Comparison of ENCODE assay signal across 8 cellular contexts in genomic region chr14:101965145-101965531, GRCh38. TPM values are rescaled to one million over a fixed set of nuclear protein-coding genes. Genes with fewer than 3 reads are reported as not detected.
DNase-seq lines count a peak whose midpoint lies in the region; ATAC-seq and TF ChIP-seq lines count a peak whose summit lies in the region.

No MANE protein-coding gene starts in this region.

- no peaks in the 10 kb centered on the region for H3K9me3 Mint-ChIP-seq in chondrocyte (ENCODE audit: low read depth)

- H3K27me3 Mint-ChIP-seq in chondrocyte (ENCODE audit: low read depth), result no peaks in the 10 kb centered on the region

- H3K27ac Mint-ChIP-seq in chondrocyte (ENCODE audit: unreplicated experiment), result peak overlapping the region; percentile 96

- H3K27me3 ChIP-seq in layer of hippocampus (ENCODE audit: control insufficient read depth, insufficient read depth, low read length), result no peaks in the 10 kb centered on the region

- ATAC-seq in HG02610 (IDR thresholded peaks at IDR 0.05; ENCODE audit: unreplicated experiment), result peak; percentile 42

- DNase-seq in DMS 273 (lab: John Stamatoyannopoulos, UW; ENCODE audit: unreplicated experiment), result peak; percentile 79
- DNase-seq in DMS 273 treated with DMSO at 0.1 percent for 48 hours (lab: John Stamatoyannopoulos, UW), result no peak
- peak; percentile 41 for DNase-seq in NCI-H1092 treated with DMSO at 0.1 percent for 48 hours (lab: John Stamatoyannopoulos, UW)
- DNase-seq in activated CD4-positive, alpha-beta T cell treated with anti-CD3 and anti-CD28 coated beads for 1 hour, result peak; percentile 41
- DNase-seq in chondrocyte (ENCODE audit: low spot score), result no peak
- peak; percentile 41 to 44 for DNase-seq in stimulated activated CD4-positive, alpha-beta T cell treated with anti-CD3 and anti-CD28 coated beads, Interleukin-2, amount 100 ng/mL, for 48 hours

- H3K36me3 Mint-ChIP-seq in chondrocyte (ENCODE audit: low read depth), result peaks cover 8% of the 10 kb centered on the region

- no peak for TF ChIP-seq CTCF in chondrocyte (IDR thresholded peaks at IDR 0.05)

- peak overlapping the region; percentile 85 for H3K4me3 Mint-ChIP-seq in chondrocyte (ENCODE audit: unreplicated experiment)

- peak overlapping the region; percentile 92 for H3K27ac ChIP-seq in layer of hippocampus (ENCODE audit: low read depth, low read length)

- H3K4me1 Mint-ChIP-seq in chondrocyte (ENCODE audit: low read depth), result peaks cover 67% of the 10 kb centered on the region

RNA-seq across cellular contexts. Expression of gene DYNC1H1, which starts 0.8 kb away (rescaled TPM):
- 718 to 842 TPM (median 735 TPM) in 3 replicates for total RNA-seq in chondrocyte

Comparison
In these comparisons a context has a peak if more than half of its experiments do, and no peak if none do; other contexts are left out.
1. DNase-seq: peak in DMS 273 (single experiment), NCI-H1092 treated with DMSO at 0.1 percent for 48 hours (single experiment), activated CD4-positive, alpha-beta T cell treated with anti-CD3 and anti-CD28 coated beads for 1 hour (single experiment) and stimulated activated CD4-positive, alpha-beta T cell treated with anti-CD3 and anti-CD28 coated beads, Interleukin-2, amount 100 ng/mL, for 48 hours (2 of 2); none in DMS 273 treated with DMSO at 0.1 percent for 48 hours (single experiment) and chondrocyte (single experiment).